In genomic region chr12:76790564-76791552, GRCh38 we compare ENCODE assay signal across 9 cellular contexts. TPM values are rescaled to one million over a fixed set of nuclear protein-coding genes. Genes with fewer than 3 reads are reported as not detected.
DNase-seq lines count a peak whose midpoint lies in the region; ATAC-seq, FAIRE-seq and TF ChIP-seq lines count a peak whose summit lies in the region.
"Had no signal": no experiment of that assay in that cellular context is flagged by ENCODE, and none has a peak within 500 bp of the region (broad histone marks: within the 10 kb centered on the region; RNA-seq: fewer than 3 reads in every experiment).

No MANE protein-coding gene starts in this region.

- no peak overlapping the region for H3K4me2 ChIP-seq in mesenchymal stem cell (ENCODE audit: low read length, poor library complexity, severe bottlenecking)

- no peak for TF ChIP-seq POLR2A in H54 (IDR thresholded peaks at IDR 0.05; ENCODE audit: low read depth, low read length)

- intact Hi-C loops in head of caudate nucleus (cut with DNase I): loop anchor here (5.0 kb wide), 1 partner anchor 169 kb away; no protein-coding TSS in a partner anchor

- no peak overlapping the region for H3K4ac ChIP-seq in mesenchymal stem cell (ENCODE audit: low read depth in 1 of 2, low read length in 2 of 2)

- ATAC-seq in GM21723 (IDR thresholded peaks at IDR 0.05; ENCODE audit: unreplicated experiment) (peak; percentile 57), HG03097 (IDR thresholded peaks at IDR 0.05; ENCODE audit: low FRiP score, unreplicated experiment) (no peak)

- H3K14ac ChIP-seq in mesenchymal stem cell (ENCODE audit: low read length in 2 of 2): no peak overlapping the region

- H3K27ac ChIP-seq in mesenchymal stem cell (ENCODE audit: low read length, poor library complexity, severe bottlenecking): no peak overlapping the region
- H3K27ac ChIP-seq: HL-60 had no signal

- H4K91ac ChIP-seq in mesenchymal stem cell (ENCODE audit: low read length): no peak overlapping the region

- WGBS in mesenchymal stem cell: no CpG with 5 or more reads among the region's 4 CpGs

- no peak overlapping the region for H2BK12ac ChIP-seq in mesenchymal stem cell (ENCODE audit: low read length in 2 of 2)

- no peak overlapping the region for H3K4me3 ChIP-seq in mesenchymal stem cell (ENCODE audit: insufficient read depth in 1 of 2, low read depth in 1 of 2, low read length in 2 of 2)

- peak overlapping the region; percentile 51 for H3K9ac ChIP-seq in mesenchymal stem cell (ENCODE audit: low read length)

- H3K79me1 ChIP-seq in mesenchymal stem cell (replicated peaks; ENCODE audit: low read length, poor library complexity, severe bottlenecking): peaks cover 13% of the 10 kb centered on the region

- H3K23ac ChIP-seq in mesenchymal stem cell (ENCODE audit: low read length in 2 of 2): no peak overlapping the region

- DNase-seq in CD1c-positive myeloid dendritic cell (ENCODE audit: extremely low spot score): peak; percentile 52
- DNase-seq in NCI-H446 treated with DMSO at 0.1 percent for 48 hours (lab: John Stamatoyannopoulos, UW): peak; percentile 32
- DNase-seq in cerebellar cortex (ENCODE audit: low spot score): peak; percentile 53
- peak; percentile 34 for DNase-seq in mesenchymal stem cell
- no peak for DNase-seq in head of caudate nucleus
- no peak for DNase-seq in H54 (ENCODE audit: insufficient read length, low spot score)

- H2AFZ ChIP-seq in mesenchymal stem cell (ENCODE audit: low read depth, low read length): no peak overlapping the region

- H2AK5ac ChIP-seq in mesenchymal stem cell (ENCODE audit: low read length, severe bottlenecking): no peak overlapping the region

- no peaks in the 10 kb centered on the region for H3K36me3 ChIP-seq in mesenchymal stem cell (ENCODE audit: control insufficient read depth in 1 of 2, insufficient read depth in 2 of 2, low read depth in 1 of 2, low read length in 2 of 2)

- no peaks in the 10 kb centered on the region for H3K4me1 ChIP-seq in mesenchymal stem cell (ENCODE audit: control insufficient read depth, insufficient read depth, low read depth, low read length)

- no peaks in the 10 kb centered on the region for H3K27me3 ChIP-seq in mesenchymal stem cell (ENCODE audit: control insufficient read depth in 1 of 2, insufficient read depth in 1 of 2, low read length in 2 of 2)

- no peaks in the 10 kb centered on the region for H3K9me3 ChIP-seq in mesenchymal stem cell (ENCODE audit: control insufficient read depth, low read length)

- H3K18ac ChIP-seq in mesenchymal stem cell (ENCODE audit: low read depth in 1 of 2, low read length in 2 of 2): no peak overlapping the region

- H2BK5ac ChIP-seq in mesenchymal stem cell (ENCODE audit: low read depth, low read length, poor library complexity, severe bottlenecking): no peak overlapping the region

- no peak overlapping the region for H2BK15ac ChIP-seq in mesenchymal stem cell (ENCODE audit: low read depth, poor library complexity, severe bottlenecking)

- no peak overlapping the region for H4K8ac ChIP-seq in mesenchymal stem cell (ENCODE audit: low read length)

- FAIRE-seq in H54 (lab: Jason Lieb, UNC): no peak

- no peak overlapping the region for H2BK120ac ChIP-seq in mesenchymal stem cell (ENCODE audit: low read depth, low read length)

RNA-seq across cellular contexts. Expression of gene ZDHHC17, which starts 26.9 kb away (rescaled TPM):
- 9.1 TPM for polyA plus RNA-seq in mesenchymal stem cell (2013, experiment 1 of 2)
- 8.4 TPM for polyA plus RNA-seq in mesenchymal stem cell (2013, experiment 2 of 2)

Comparison
In these comparisons a context has a peak if more than half of its experiments do, and no peak if none do; other contexts are left out.
1. DNase-seq: peak in CD1c-positive myeloid dendritic cell (single experiment), NCI-H446 treated with DMSO at 0.1 percent for 48 hours (single experiment), cerebellar cortex (single experiment) and mesenchymal stem cell (single experiment); none in head of caudate nucleus (0 of 42) and H54 (single experiment).